Comparison of ENCODE assay signal across 8 cellular contexts in genomic region chr16:66844342-66845079, GRCh38. TPM values are rescaled to one million over a fixed set of nuclear protein-coding genes. Genes with fewer than 3 reads are reported as not detected.
DNase-seq lines count a peak whose midpoint lies in the region; ATAC-seq and TF ChIP-seq lines count a peak whose summit lies in the region.

TSS of gene CA7 (plus strand) at chr16:66844414. CDS start at chr16:66844488, 74 bp downstream.

- ATAC-seq in GM21367 (IDR thresholded peaks at IDR 0.05; ENCODE audit: unreplicated experiment) (no peak), GM19395 (IDR thresholded peaks at IDR 0.05; ENCODE audit: unreplicated experiment) (no peak)

- peak within 1 kb of the TSS in 1 of 21 experiments; percentile 21 for H3K27ac ChIP-seq in skin epidermis

- no peak within 1 kb of the TSS for H3K27ac Mint-ChIP-seq in immature natural killer cell

- H3K36me3 Mint-ChIP-seq in immature natural killer cell: peaks cover 0 to 4% (median 3%) of the 10 kb centered on the region in 3 donors

- H3K4me3 ChIP-seq in astrocyte of the spinal cord (ENCODE audit: low read depth, low read length) (peak within 1 kb of the TSS; percentile 13), skin epidermis (peak within 1 kb of the TSS; percentile 8 to 43 (median 15))

- DNase-seq in astrocyte of the spinal cord (ENCODE audit: low read depth, low spot score) (no peak), immature natural killer cell (no peak), H4 (ENCODE audit: low spot score) (no peak), NCI-H82 treated with DMSO at 0.1 percent for 48 hours (lab: John Stamatoyannopoulos, UW; ENCODE audit: unreplicated experiment) (no peak)

- peak within 1 kb of the TSS in 4 of 5 donors; percentile 55 to 66 (median 66) for H3K4me3 Mint-ChIP-seq in immature natural killer cell

- in situ Hi-C loops in astrocyte of the spinal cord (cut with HindIII; ENCODE audit: low sequenced_read_pairs): no loop called here

- TF ChIP-seq EP300 in Ishikawa (IDR thresholded peaks at IDR 0.05; ENCODE audit: borderline replicate concordance): no peak

- peaks cover 13 to 14% (median 14%) of the 10 kb centered on the region in 3 donors for H3K27me3 Mint-ChIP-seq in immature natural killer cell (ENCODE audit: low read depth in 3 of 3)

- TF ChIP-seq CTCF in astrocyte of the spinal cord (IDR thresholded peaks at IDR 0.05; ENCODE audit: low read depth, low read length): no peak

- TF ChIP-seq RAD21 in Ishikawa (IDR thresholded peaks at IDR 0.05; ENCODE audit: low read depth): no peak

- peaks cover 0 to 11% of the 10 kb centered on the region in 2 donors for H3K4me1 Mint-ChIP-seq in immature natural killer cell

- H3K9me3 Mint-ChIP-seq in immature natural killer cell: peaks cover 0 to 2% (median 0%) of the 10 kb centered on the region in 6 donors

TF ChIP-seq in Ishikawa, 13 proteins besides CTCF, POLR2A, EP300 and RAD21:
- TF ChIP-seq CEBPB (IDR thresholded peaks at IDR 0.05) (no peak), ZBTB7A (IDR thresholded peaks at IDR 0.05; ENCODE audit: low read depth) (peak; percentile 56; the same call in 1 of the 2 replicates), FOXM1 (IDR thresholded peaks at IDR 0.05; ENCODE audit: borderline replicate concordance, low read depth) (no peak), EGR1 (IDR thresholded peaks at IDR 0.05) (no peak), TAF1 (IDR thresholded peaks at IDR 0.05; ENCODE audit: low read depth) (0 out of 2 replicates have a peak, but pooled peaks have one; percentile 3), TCF12 (IDR thresholded peaks at IDR 0.05; ENCODE audit: low read depth) (no peak)

RNA-seq across cellular contexts. Expression of gene CA7, which starts in this region (rescaled TPM):
- polyA plus RNA-seq in immature natural killer cell: under 1 TPM; 0.12 to 0.25 (median 0.17) TPM
- not detected in 2 replicates for total RNA-seq in H4 (2014; rRNA removed; shearing (Covaris generic))
